ENCODE assay signal across 21 cellular contexts in genomic region chr3:127796751-127797150, GRCh38. TPM values are rescaled to one million over a fixed set of nuclear protein-coding genes. Genes with fewer than 3 reads are reported as not detected.
A peak's percentile ranks its signal among the peaks of the same experiment; 100 is the strongest.
DNase-seq lines count a peak whose midpoint lies in the region; ATAC-seq and TF ChIP-seq lines count a peak whose summit lies in the region.
"Had no signal": no experiment of that assay in that cellular context is flagged by ENCODE, and none has a peak within 500 bp of the region (broad histone marks: within the 10 kb centered on the region; RNA-seq: fewer than 3 reads in every experiment).

No MANE protein-coding gene starts in this region.

- no peaks in the 10 kb centered on the region for H3K9me3 ChIP-seq in esophagus muscularis mucosa
- H3K9me3 ChIP-seq: Caco-2, SJSA1 had no signal

- DNase-seq in NCI-H1092 treated with DMSO at 0.1 percent for 48 hours (lab: John Stamatoyannopoulos, UW): peak; percentile 92
- DNase-seq in NCI-H1092 (lab: John Stamatoyannopoulos, UW): no peak
- DNase-seq in NCI-H2107 treated with DMSO at 0.1 percent for 48 hours (lab: John Stamatoyannopoulos, UW; ENCODE audit: unreplicated experiment): peak; percentile 91
- no peak for DNase-seq in esophagus muscularis mucosa (ENCODE audit: extremely low spot score)
- DNase-seq in sciatic nerve (ENCODE audit: low spot score): peak; percentile 51
- no peak for DNase-seq in DMS53 (lab: John Stamatoyannopoulos, UW)
- DNase-seq: 8988T; activated CD4-positive, alpha-beta T cell treated with anti-CD3 and anti-CD28 coated beads, Interleukin-2, amount 50 U/mL, for 48 hours; activated naive CD4-positive, alpha-beta T cell treated with anti-CD3 and anti-CD28 coated beads, Interleukin-2, amount 10 ng/mL, durations not matched to agents 7 days and 5 days; activated T-cell treated with anti-CD3 and anti-CD28 coated beads for 4 hours; aorta; Caco-2; effector memory CD4-positive, alpha-beta T cell; left ventricle myocardium superior; NCI-H1930; right cardiac atrium had no signal

- 59% methylated on average over 8 of the region's 8 CpGs for WGBS in esophagus muscularis mucosa

- H3K4me1 ChIP-seq in esophagus muscularis mucosa: peaks cover 41 to 73% (median 58%) of the 10 kb centered on the region in 4 donors

- no peak for TF ChIP-seq POLR2A in esophagus muscularis mucosa (IDR thresholded peaks at IDR 0.05; ENCODE audit: low read depth)

- peaks cover 0 to 37% (median 0%) of the 10 kb centered on the region in 4 donors for H3K36me3 ChIP-seq in esophagus muscularis mucosa

- peak overlapping the region; percentile 21 to 65 (median 40) for H3K27ac ChIP-seq in esophagus muscularis mucosa (replicated peaks in 1 of 4)
- H3K27ac ChIP-seq: SJSA1 had no signal

- ATAC-seq in sciatic nerve (no peak), GM19328 (IDR thresholded peaks at IDR 0.05; ENCODE audit: unreplicated experiment) (no peak), HG03045 (IDR thresholded peaks at IDR 0.05; ENCODE audit: unreplicated experiment) (no peak)
- ATAC-seq: Panc1; stimulated activated effector memory CD8-positive, alpha-beta T cell treated with anti-CD3 and anti-CD28 coated beads, Interleukin-12 subunit alpha, Interleukin-12 subunit beta, amount 100 ng/mL, for 72 hours had no signal

- no peak overlapping the region for H3K4me3 ChIP-seq in esophagus muscularis mucosa
- H3K4me3 ChIP-seq: SJSA1 had no signal

- no peaks in the 10 kb centered on the region for H3K27me3 ChIP-seq in esophagus muscularis mucosa
- H3K27me3 ChIP-seq: SJSA1 had no signal

- no peak for TF ChIP-seq EP300 in esophagus muscularis mucosa (IDR thresholded peaks at IDR 0.05)

- intact Hi-C loops in esophagus muscularis mucosa (cut with DNase I): no loop called here
- intact Hi-C loops in sciatic nerve (cut with DNase I): no loop called here

- no peak for TF ChIP-seq CTCF in esophagus muscularis mucosa (IDR thresholded peaks at IDR 0.05)

RNA-seq across cellular contexts. Expression of gene MGLL, which starts 25.6 kb away (rescaled TPM):
- total RNA-seq in esophagus muscularis mucosa: 100 to 1,000 TPM in 1 of 4 donors, 10 to 100 TPM in 3; 56.5 to 155 (median 80.7) TPM
- 178 TPM for total RNA-seq in sciatic nerve

Comparison
In these comparisons a context has a peak if more than half of its experiments do, and no peak if none do; other contexts are left out.
1. DNase-seq: peak in NCI-H1092 treated with DMSO at 0.1 percent for 48 hours (single experiment), NCI-H2107 treated with DMSO at 0.1 percent for 48 hours (single experiment) and sciatic nerve (single experiment); none in NCI-H1092 (single experiment), esophagus muscularis mucosa (single experiment) and DMS53 (single experiment).